Comparison of ENCODE assay signal across 12 cellular contexts in genomic region chr17:81309859-81310839, GRCh38. TPM values are rescaled to one million over a fixed set of nuclear protein-coding genes. Genes with fewer than 3 reads are reported as not detected.
DNase-seq lines count a peak whose midpoint lies in the region; ATAC-seq, FAIRE-seq and TF ChIP-seq lines count a peak whose summit lies in the region.
"Had no signal": no experiment of that assay in that cellular context is flagged by ENCODE, and none has a peak within 500 bp of the region (broad histone marks: within the 10 kb centered on the region; RNA-seq: fewer than 3 reads in every experiment).

No MANE protein-coding gene starts in this region.

- no peak overlapping the region for H3K4me3 Mint-ChIP-seq in glutamatergic neuron (ENCODE audit: unreplicated experiment)
- no peak overlapping the region for H3K4me3 Mint-ChIP-seq in naive thymus-derived CD4-positive, alpha-beta T cell
- H3K4me3 Mint-ChIP-seq: activated CD4-positive, alpha-beta T cell treated with anti-CD3 and anti-CD28 coated beads, Interleukin-2, amount 10 ng/mL, durations not matched to agents 7 days and 5 days; activated naive CD4-positive, alpha-beta T cell treated with anti-CD3 and anti-CD28 coated beads, Interleukin-2, amount 10 ng/mL, durations not matched to agents 7 days and 5 days had no signal

- peaks cover 14% of the 10 kb centered on the region for H3K27me3 Mint-ChIP-seq in glutamatergic neuron (ENCODE audit: unreplicated experiment)
- H3K27me3 Mint-ChIP-seq in naive thymus-derived CD4-positive, alpha-beta T cell: peaks cover 2 to 9% (median 5%) of the 10 kb centered on the region in 5 donors

- H3K27ac ChIP-seq in 22Rv1 (peak overlapping the region; percentile 74), pancreas (peak overlapping the region; percentile 40 to 72 (median 65))
- H3K27ac ChIP-seq in naive thymus-derived CD4-positive, alpha-beta T cell (ENCODE audit: low read depth, low read length): no peak overlapping the region
- H3K27ac ChIP-seq: SK-N-MC had no signal

- TF ChIP-seq CTCF in 22Rv1 (IDR thresholded peaks at IDR 0.05): no peak
- no peak for TF ChIP-seq CTCF in glutamatergic neuron (IDR thresholded peaks at IDR 0.05; ENCODE audit: partially characterized antibody, unreplicated experiment)
- no peak for TF ChIP-seq CTCF in pancreas (IDR thresholded peaks at IDR 0.05)

- H3K4me3 ChIP-seq in pancreas: no peak overlapping the region
- H3K4me3 ChIP-seq in naive thymus-derived CD4-positive, alpha-beta T cell (ENCODE audit: low read length): no peak overlapping the region
- H3K4me3 ChIP-seq: SK-N-MC had no signal

- no peaks in the 10 kb centered on the region for H3K36me3 Mint-ChIP-seq in glutamatergic neuron (ENCODE audit: unreplicated experiment)
- H3K36me3 Mint-ChIP-seq in naive thymus-derived CD4-positive, alpha-beta T cell: no peaks in the 10 kb centered on the region
- H3K36me3 Mint-ChIP-seq: activated naive CD4-positive, alpha-beta T cell treated with anti-CD3 and anti-CD28 coated beads, Interleukin-2, amount 10 ng/mL, durations not matched to agents 7 days and 5 days; stimulated activated naive B cell treated with anti-CD40 and anti-IgM and Interleukin-4, amounts not matched to agents 10 μg/mL and 1 μg/mL and 100 μg/mL, for 72 hours had no signal

- CTCF ChIA-PET in naive thymus-derived CD4-positive, alpha-beta T cell (lab: Charles Lee): no interaction called here

- POLR2A ChIA-PET in naive thymus-derived CD4-positive, alpha-beta T cell (lab: Charles Lee): no interaction called here

- intact Hi-C loops in pancreas (cut with DNase I) (no loop called here), posterior cingulate gyrus (cut with DNase I) (no loop called here)
- intact Hi-C loops in naive thymus-derived CD4-positive, alpha-beta T cell (cut with micrococcal nuclease): no loop called here

- no peak overlapping the region for H3K27ac Mint-ChIP-seq in glutamatergic neuron (ENCODE audit: unreplicated experiment)
- no peak overlapping the region for H3K27ac Mint-ChIP-seq in naive thymus-derived CD4-positive, alpha-beta T cell
- H3K27ac Mint-ChIP-seq: activated CD4-positive, alpha-beta T cell treated with anti-CD3 and anti-CD28 coated beads, Interleukin-2, amount 10 ng/mL, durations not matched to agents 7 days and 5 days; stimulated activated naive B cell treated with anti-CD40 and anti-IgM and Interleukin-4, amounts not matched to agents 10 μg/mL and 1 μg/mL and 100 μg/mL, for 72 hours had no signal

- peaks cover 7 to 12% (median 11%) of the 10 kb centered on the region in 3 donors for H3K4me1 ChIP-seq in pancreas
- H3K4me1 ChIP-seq in naive thymus-derived CD4-positive, alpha-beta T cell (ENCODE audit: control insufficient read depth in 2 of 2, insufficient read depth in 2 of 2, low read length in 2 of 2): no peaks in the 10 kb centered on the region

- FAIRE-seq in pancreas (lab: Jason Lieb, UNC): no peak

- no peak; the same call in 2 of the 3 replicates for ATAC-seq in SK-N-SH treated with all-trans-retinoic acid at 6 μM for 48 hours
- peak in 1 of 4 donors; percentile 3 for ATAC-seq in pancreas
- no peak for ATAC-seq in naive thymus-derived CD4-positive, alpha-beta T cell
- ATAC-seq in GM21515 (IDR thresholded peaks at IDR 0.05; ENCODE audit: unreplicated experiment): no peak

- peaks cover 9% of the 10 kb centered on the region for H3K9me3 Mint-ChIP-seq in glutamatergic neuron (ENCODE audit: unreplicated experiment)
- peaks cover 0 to 3% (median 0%) of the 10 kb centered on the region in 11 donors for H3K9me3 Mint-ChIP-seq in naive thymus-derived CD4-positive, alpha-beta T cell
- H3K9me3 Mint-ChIP-seq: activated CD4-positive, alpha-beta T cell treated with anti-CD3 and anti-CD28 coated beads, Interleukin-2, amount 10 ng/mL, durations not matched to agents 7 days and 5 days; activated naive CD4-positive, alpha-beta T cell treated with anti-CD3 and anti-CD28 coated beads, Interleukin-2, amount 10 ng/mL, durations not matched to agents 7 days and 5 days had no signal

- peaks cover 16% of the 10 kb centered on the region for H3K4me1 Mint-ChIP-seq in glutamatergic neuron (ENCODE audit: low read depth, unreplicated experiment)
- H3K4me1 Mint-ChIP-seq in naive thymus-derived CD4-positive, alpha-beta T cell: peaks cover 0 to 10% (median 4%) of the 10 kb centered on the region in 7 donors

- no peaks in the 10 kb centered on the region for H3K27me3 ChIP-seq in pancreas
- H3K27me3 ChIP-seq in naive thymus-derived CD4-positive, alpha-beta T cell (ENCODE audit: control insufficient read depth in 2 of 2, insufficient read depth in 2 of 2, low read length in 2 of 2): no peaks in the 10 kb centered on the region

- DNase-seq in glutamatergic neuron: peak; percentile 20
- DNase-seq in pancreas: peak in 1 of 6 donors; percentile 76
- no peak for DNase-seq in naive thymus-derived CD4-positive, alpha-beta T cell
- no peak for DNase-seq in NCI-H2081 (lab: John Stamatoyannopoulos, UW)
- DNase-seq in posterior cingulate gyrus: no peak

- no peaks in the 10 kb centered on the region for H3K36me3 ChIP-seq in pancreas
- H3K36me3 ChIP-seq in naive thymus-derived CD4-positive, alpha-beta T cell (ENCODE audit: control insufficient read depth in 2 of 3, insufficient read depth in 3 of 3, low read length in 3 of 3): no peaks in the 10 kb centered on the region

- no peaks in the 10 kb centered on the region for H3K9me3 ChIP-seq in pancreas
- no peaks in the 10 kb centered on the region for H3K9me3 ChIP-seq in naive thymus-derived CD4-positive, alpha-beta T cell (ENCODE audit: control insufficient read depth in 2 of 3, low read length in 3 of 3)

- WGBS in pancreas, 2 donors: 64 to 75% methylated on average over 36 of the region's 36 CpGs

TF ChIP-seq in SK-N-SH treated with all-trans-retinoic acid at 6 μM for 48 hours, 23 proteins besides CTCF, POLR2A, EP300 and RAD21:
- TF ChIP-seq OSR1 (CRISPR knock-in tag; IDR thresholded peaks at IDR 0.05): no peak
- TF ChIP-seq POU6F1 (CRISPR knock-in tag; IDR thresholded peaks at IDR 0.05; ENCODE audit: borderline replicate concordance, low read depth): no peak
- peak; percentile 46; the same call in 1 of the 2 replicates for TF ChIP-seq ZNF70 (CRISPR knock-in tag; IDR thresholded peaks at IDR 0.05)
- no peak for TF ChIP-seq TCF4 (CRISPR knock-in tag; IDR thresholded peaks at IDR 0.05; ENCODE audit: borderline replicate concordance)
- peak; percentile 75 for TF ChIP-seq TSHZ2 (CRISPR knock-in tag; IDR thresholded peaks at IDR 0.05)
- no peak for TF ChIP-seq TOX (CRISPR knock-in tag; IDR thresholded peaks at IDR 0.05; ENCODE audit: borderline replicate concordance)
- TF ChIP-seq RARB (CRISPR knock-in tag; IDR thresholded peaks at IDR 0.05): no peak

RNA-seq across cellular contexts. Expression of gene SLC38A10, which starts 15.0 kb away (rescaled TPM):
- total RNA-seq in glutamatergic neuron (ENCODE audit: unreplicated experiment): 92.4 TPM
- 100 to 1,000 TPM in 1 of 6 donors, 10 to 100 TPM in 5; 72.8 to 119 (median 95.7) TPM for total RNA-seq in pancreas
- polyA plus RNA-seq in pancreas: 100 to 1,000 TPM; 138 to 190 TPM
- total RNA-seq in naive thymus-derived CD4-positive, alpha-beta T cell: 100 to 1,000 TPM in 1 of 5 experiments, 10 to 100 TPM in 4; 54.9 to 122 (median 86.5) TPM
- polyA plus RNA-seq in naive thymus-derived CD4-positive, alpha-beta T cell: 10 to 100 TPM; 45.0 to 84.8 TPM
